ENCODE assay signal across 23 cellular contexts in the genomic region with DNA sequence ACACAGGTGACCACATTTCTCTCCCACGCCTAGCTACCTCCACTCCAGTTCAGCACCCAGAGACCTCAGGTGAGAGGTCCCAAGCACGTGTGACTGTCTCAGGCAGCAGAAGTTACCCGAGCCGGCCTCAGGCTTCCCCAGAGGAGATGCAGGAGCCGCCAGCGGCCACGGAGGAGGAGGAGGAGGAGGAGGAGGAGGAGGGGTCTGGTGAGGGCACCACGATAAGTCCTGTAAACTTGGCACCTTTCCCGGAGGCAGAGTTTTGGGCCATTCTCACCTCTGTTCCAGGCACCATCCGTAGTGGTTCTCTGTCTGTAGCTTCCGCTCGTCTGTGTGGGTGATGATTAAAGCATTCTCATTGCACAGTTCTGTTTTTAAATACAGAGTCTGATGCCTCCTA. TPM values are rescaled to one million over a fixed set of nuclear protein-coding genes. Genes with fewer than 3 reads are reported as not detected.
DNase-seq lines count a peak whose midpoint lies in the region; ATAC-seq and TF ChIP-seq lines count a peak whose summit lies in the region.
"Had no signal": no experiment of that assay in that cellular context is flagged by ENCODE, and none has a peak within 500 bp of the region (broad histone marks: within the 10 kb centered on the region; RNA-seq: fewer than 3 reads in every experiment).

No MANE protein-coding gene starts in this region.

- H3K9me3 Mint-ChIP-seq in H9 (no peaks in the 10 kb centered on the region), endodermal cell (no peaks in the 10 kb centered on the region)
- H3K9me3 Mint-ChIP-seq in activated T-cell treated with anti-CD3 and anti-CD28 coated beads, Interleukin-2, amount 50 U/mL, for 72 hours, result no peaks in the 10 kb centered on the region
- H3K9me3 Mint-ChIP-seq: CD4-positive, alpha-beta T cell; GM23338; HFFc6; IgD-negative memory B cell had no signal

- ATAC-seq in heart left ventricle, result peak; percentile 22 to 33 (median 26)
- ATAC-seq in activated T-cell treated with anti-CD3 and anti-CD28 coated beads, Interleukin-2, amount 50 U/mL, for 72 hours (replicated peaks in 1 of 2), result no peak
- ATAC-seq: GM23338 had no signal

- TF ChIP-seq POLR2A in heart left ventricle (IDR thresholded peaks at IDR 0.05) (no peak), testis (IDR thresholded peaks at IDR 0.05) (no peak)

- no peak overlapping the region for H2BK20ac ChIP-seq in H9 (ENCODE audit: low read depth, low read length, poor library complexity, severe bottlenecking)

- no peak overlapping the region for H2BK120ac ChIP-seq in H9 (ENCODE audit: low read depth, low read length, poor library complexity, severe bottlenecking)

- no peak overlapping the region for H3K14ac ChIP-seq in H9 (ENCODE audit: insufficient read depth, low read length)

- H3K36me3 ChIP-seq in heart left ventricle (peaks cover 0 to 97% (median 76%) of the 10 kb centered on the region in 9 donors), endodermal cell (ENCODE audit: control insufficient read depth, insufficient read depth, low read length) (peaks cover 42% of the 10 kb centered on the region), testis (ENCODE audit: low read depth, missing control alignments) (no peaks in the 10 kb centered on the region)
- H3K36me3 ChIP-seq: HAP-1 had no signal

- no peak overlapping the region for H2AK5ac ChIP-seq in H9 (ENCODE audit: insufficient read length, low read length)

- no peak overlapping the region for H3K23ac ChIP-seq in H9 (ENCODE audit: insufficient read length, low read depth, low read length)

- no peak overlapping the region for H3K27ac ChIP-seq in heart left ventricle
- no peak overlapping the region for H3K27ac ChIP-seq in H9 (ENCODE audit: insufficient read length, low read depth, low read length)
- H3K27ac ChIP-seq in endodermal cell (ENCODE audit: low read depth, low read length), result no peak overlapping the region
- H3K27ac ChIP-seq in testis, result no peak overlapping the region
- H3K27ac ChIP-seq: BLaER1 treated with 17β-estradiol and CSF1 and Interleukin-3, amounts not matched to agents 10 nM and 100 nM; RWPE1 had no signal

- no peak overlapping the region for H2BK5ac ChIP-seq in H9 (ENCODE audit: insufficient read length, low read length)

- no peak overlapping the region for H4K91ac ChIP-seq in H9 (ENCODE audit: insufficient read length, low read depth, low read length)

- H2BK12ac ChIP-seq in H9 (ENCODE audit: insufficient read length, low read depth, low read length), result no peak overlapping the region

- H3K4me3 Mint-ChIP-seq in H9 (no peak overlapping the region), endodermal cell (no peak overlapping the region)
- H3K4me3 Mint-ChIP-seq in activated T-cell treated with anti-CD3 and anti-CD28 coated beads, Interleukin-2, amount 50 U/mL, for 72 hours, result no peak overlapping the region
- H3K4me3 Mint-ChIP-seq: CD4-positive, alpha-beta T cell; GM23338; HFFc6; IgD-negative memory B cell had no signal

- no peaks in the 10 kb centered on the region for H3K79me1 ChIP-seq in H9 (ENCODE audit: insufficient read depth, low read depth, low read length, poor library complexity, severe bottlenecking)

- H3K4ac ChIP-seq in H9 (ENCODE audit: low read depth, low read length), result no peak overlapping the region

- H3K27me3 ChIP-seq in heart left ventricle (no peaks in the 10 kb centered on the region), H9 (ENCODE audit: insufficient read depth, low read length) (no peaks in the 10 kb centered on the region), endodermal cell (ENCODE audit: control insufficient read depth, insufficient read depth, low read length, poor library complexity, severe bottlenecking) (no peaks in the 10 kb centered on the region), testis (no peaks in the 10 kb centered on the region)
- H3K27me3 ChIP-seq: BLaER1 treated with 17β-estradiol and CSF1 and Interleukin-3, amounts not matched to agents 10 nM and 100 nM had no signal

- H3K27me3 Mint-ChIP-seq in H9 (ENCODE audit: low read depth), result no peaks in the 10 kb centered on the region
- H3K27me3 Mint-ChIP-seq in endodermal cell (ENCODE audit: insufficient read depth), result no peaks in the 10 kb centered on the region
- no peaks in the 10 kb centered on the region for H3K27me3 Mint-ChIP-seq in activated T-cell treated with anti-CD3 and anti-CD28 coated beads, Interleukin-2, amount 50 U/mL, for 72 hours (ENCODE audit: low read depth)
- H3K27me3 Mint-ChIP-seq: CD4-positive, alpha-beta T cell; IgD-negative memory B cell had no signal

- H3K27ac Mint-ChIP-seq in H9, result peak overlapping the region in 2 of 3 experiments; percentile 20 to 65; a peak in 2 of 7 replicates
- peak overlapping the region; percentile 23 for H3K27ac Mint-ChIP-seq in endodermal cell
- no peak overlapping the region for H3K27ac Mint-ChIP-seq in activated T-cell treated with anti-CD3 and anti-CD28 coated beads, Interleukin-2, amount 50 U/mL, for 72 hours
- H3K27ac Mint-ChIP-seq: CD4-positive, alpha-beta T cell; GM23338; HFFc6; IgD-negative memory B cell had no signal

- H3K36me3 Mint-ChIP-seq in H9 (ENCODE audit: insufficient read depth in 1 of 3, low read depth in 3 of 3), result peaks cover 22 to 42% (median 36%) of the 10 kb centered on the region in 3 experiments
- peaks cover 53% of the 10 kb centered on the region for H3K36me3 Mint-ChIP-seq in endodermal cell (ENCODE audit: low read depth)
- H3K36me3 Mint-ChIP-seq in activated T-cell treated with anti-CD3 and anti-CD28 coated beads, Interleukin-2, amount 50 U/mL, for 72 hours (ENCODE audit: insufficient read depth in 2 of 2), result peaks cover 2% of the 10 kb centered on the region in 2 donors

- H3K4me3 ChIP-seq in heart left ventricle, result no peak overlapping the region
- H3K4me3 ChIP-seq in endodermal cell (ENCODE audit: low read length), result no peak overlapping the region
- no peak overlapping the region for H3K4me3 ChIP-seq in testis
- H3K4me3 ChIP-seq: BLaER1 treated with 17β-estradiol and CSF1 and Interleukin-3, amounts not matched to agents 10 nM and 100 nM; GM23338; HAP-1 had no signal

- H3K9ac ChIP-seq in H9 (ENCODE audit: extremely low read depth, insufficient read length, low read length) (no peak overlapping the region), endodermal cell (ENCODE audit: extremely low read depth, low read length, poor library complexity, severe bottlenecking) (no peak overlapping the region)
- H3K9ac ChIP-seq: BLaER1 treated with 17β-estradiol and CSF1 and Interleukin-3, amounts not matched to agents 10 nM and 100 nM; SK-N-SH had no signal

- no peaks in the 10 kb centered on the region for H4K20me1 ChIP-seq in H9 (ENCODE audit: control insufficient read depth, insufficient read depth, insufficient read length)

- intact Hi-C loops in heart left ventricle (cut with DNase I), result no loop called here
- intact Hi-C loops in cardiac septum (cut with DNase I), result no loop called here
- intact Hi-C loops in testis (cut with DNase I; ENCODE audit: low total_unique reads), result no loop called here

- H3K4me1 ChIP-seq in heart left ventricle (peaks cover 0 to 10% (median 0%) of the 10 kb centered on the region in 12 donors), H9 (ENCODE audit: insufficient read depth, low read length) (no peaks in the 10 kb centered on the region; the same call in 1 of the 2 replicates), endodermal cell (ENCODE audit: control insufficient read depth, insufficient read depth, low read length) (no peaks in the 10 kb centered on the region), testis (no peaks in the 10 kb centered on the region)
- H3K4me1 ChIP-seq: HAP-1 had no signal

- WGBS in heart left ventricle, 4 donors, result 40 to 63% (median 55%) methylated on average over 11 to 12 of the region's 12 CpGs
- WGBS in H9 (ENCODE audit: extremely low coverage, insufficient read length, low lambda C conversion rate), result no CpG with 5 or more reads among the region's 12 CpGs
- 88 to 94% methylated on average over 3 to 12 of the region's 12 CpGs for WGBS in endodermal cell (ENCODE audit: insufficient coverage in 1 of 2, insufficient read length in 1 of 2), 2 experiments
- 61 to 71% methylated on average over 12 of the region's 12 CpGs for WGBS in testis, 2 donors

- no peak for DNase-seq in heart left ventricle
- no peak for DNase-seq in cardiac septum (ENCODE audit: low spot score)
- DNase-seq in H9, result no peak
- DNase-seq in endodermal cell, result no peak
- DNase-seq in testis, result peak; percentile 28
- DNase-seq in activated T-cell treated with anti-CD3 and anti-CD28 coated beads, Interleukin-2, amount 50 U/mL, for 72 hours, result no peak
- no peak for DNase-seq in SHP77 (lab: John Stamatoyannopoulos, UW)
- DNase-seq: CD4-positive, alpha-beta T cell; HFFc6; NCI-H1048; NCI-H1417; NCI-H1694; NCI-H2029 treated with DMSO at 0.1 percent for 48 hours; NCI-H2171; NCI-H226; NCI-H510A; NCI-H69; SK-N-SH had no signal

- H4K8ac ChIP-seq in H9 (replicated peaks; ENCODE audit: insufficient read length, low read depth, low read length), result no peak overlapping the region

- no peak for TF ChIP-seq CTCF in heart left ventricle (IDR thresholded peaks at IDR 0.05)
- TF ChIP-seq CTCF in H9 (conservative IDR thresholded peaks at IDR 0.05), result no peak
- no peak for TF ChIP-seq CTCF in endodermal cell (conservative IDR thresholded peaks at IDR 0.05)
- no peak for TF ChIP-seq CTCF in testis (IDR thresholded peaks at IDR 0.05)

- no peaks in the 10 kb centered on the region for H3K9me3 ChIP-seq in heart left ventricle
- H3K9me3 ChIP-seq in H9 (ENCODE audit: control insufficient read depth, low read depth, low read length), result no peaks in the 10 kb centered on the region
- H3K9me3 ChIP-seq in endodermal cell (ENCODE audit: control insufficient read depth, low read length), result no peaks in the 10 kb centered on the region
- H3K9me3 ChIP-seq in testis, result no peaks in the 10 kb centered on the region
- H3K9me3 ChIP-seq: HAP-1, SK-N-SH had no signal

- H2AFZ ChIP-seq in H9 (ENCODE audit: low read length), result no peak overlapping the region
- H2AFZ ChIP-seq: GM23338 had no signal

- no peak overlapping the region for H3K56ac ChIP-seq in H9 (ENCODE audit: insufficient read length, low read depth, low read length)

- H3K4me2 ChIP-seq in H9 (ENCODE audit: insufficient read depth, insufficient read length, low read length), result no peak overlapping the region
- H3K4me2 ChIP-seq: BLaER1 treated with 17β-estradiol and CSF1 and Interleukin-3, amounts not matched to agents 10 nM and 100 nM; GM23338; SK-N-SH had no signal

- H2BK15ac ChIP-seq in H9 (ENCODE audit: low read depth, low read length), result no peak overlapping the region

- no peak overlapping the region for H3T11ph ChIP-seq in H9 (ENCODE audit: low read length)

- H3K79me2 ChIP-seq in H9 (ENCODE audit: insufficient read depth, low read length), result no peaks in the 10 kb centered on the region

- H3K23me2 ChIP-seq in H9 (ENCODE audit: insufficient read length, low read depth, low read length, poor library complexity, severe bottlenecking), result no peaks in the 10 kb centered on the region

- H3K18ac ChIP-seq in H9 (ENCODE audit: insufficient read length, low read depth, low read length), result no peak overlapping the region

- no peak overlapping the region for H4K5ac ChIP-seq in H9 (ENCODE audit: insufficient read length, low read depth, low read length)

- H3K4me1 Mint-ChIP-seq in H9 (peaks cover 21% of the 10 kb centered on the region in 2 experiments), endodermal cell (peaks cover 6% of the 10 kb centered on the region)
- peaks cover 24% of the 10 kb centered on the region for H3K4me1 Mint-ChIP-seq in activated T-cell treated with anti-CD3 and anti-CD28 coated beads, Interleukin-2, amount 50 U/mL, for 72 hours (ENCODE audit: low read depth)

RNA-seq across cellular contexts. Expression of a gene that starts 56.1 kb away (rescaled TPM):
- total RNA-seq in heart left ventricle (not detected), cardiac septum (not detected), H9 (2021) (0.37 and 0.42 TPM in 2 replicates), endodermal cell (under 1 TPM; 0.64 to 0.97 TPM), testis (1 to 10 TPM; 1.4 to 3.7 TPM)
- polyA plus RNA-seq in heart left ventricle (not detected), testis (ENCODE audit: insufficient read depth, low read depth, low replicate concordance) (0.69 TPM)
- not detected for polyA plus RNA-seq in endodermal cell (2013, experiment 1 of 2)
- 0.46 TPM for polyA plus RNA-seq in endodermal cell (2013, experiment 2 of 2)
- total RNA-seq in activated T-cell treated with anti-CD3 and anti-CD28 coated beads, Interleukin-2, amount 50 U/mL, for 72 hours, result not detected
- total RNA-seq: CD4-positive, alpha-beta T cell; HFFc6 had no signal
- polyA plus RNA-seq: IgD-negative memory B cell, SK-N-SH had no signal

Comparison
In these comparisons a context has a peak if more than half of its experiments do, and no peak if none do; other contexts are left out.
1. ATAC-seq: peak in heart left ventricle (4 of 4); none in activated T-cell treated with anti-CD3 and anti-CD28 coated beads, Interleukin-2, amount 50 U/mL, for 72 hours (0 of 2).